30 cellular contexts compared by ENCODE assay signal in the genomic region with DNA sequence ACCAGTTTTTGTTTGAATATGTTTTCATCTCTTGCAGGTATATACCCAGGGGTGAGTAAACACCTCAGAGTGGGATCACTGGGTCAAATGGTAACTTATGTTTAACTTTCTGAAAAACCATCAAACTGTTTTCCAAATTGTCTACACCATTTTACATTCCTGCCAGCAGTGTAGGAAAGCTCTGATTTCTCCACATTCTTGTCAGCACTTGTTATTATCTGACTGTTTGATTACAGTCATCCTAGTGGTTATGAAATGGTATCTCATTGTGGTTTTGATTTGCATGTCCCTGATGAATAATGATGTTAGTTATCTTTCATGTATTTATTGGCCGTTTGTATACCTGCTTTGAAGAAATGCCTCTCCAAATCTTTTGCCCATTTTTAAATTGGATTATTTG. TPM values are rescaled to one million over a fixed set of nuclear protein-coding genes. Genes with fewer than 3 reads are reported as not detected.
"Had no signal": no experiment of that assay in that cellular context is flagged by ENCODE, and none has a peak within 500 bp of the region (broad histone marks: within the 10 kb centered on the region; RNA-seq: fewer than 3 reads in every experiment).

No MANE protein-coding gene starts in this region.

- H3K9me3 ChIP-seq: body of pancreas, left lung, suprapubic skin, tibial artery, upper lobe of right lung had no signal

- H3K4me3 ChIP-seq: body of pancreas, coronary artery, dorsolateral prefrontal cortex, heart right ventricle, left lung, lung, suprapubic skin, tibial artery, upper lobe of right lung had no signal

- DNase-seq: activated CD4-positive, alpha-beta T cell treated with anti-CD3 and anti-CD28 coated beads for 48 hours; activated CD4-positive, alpha-beta T cell treated with anti-CD3 and anti-CD28 coated beads, Interleukin-2, amount 50 U/mL, for 48 hours; activated CD8-positive, alpha-beta memory T cell treated with anti-CD3 and anti-CD28 coated beads for 24 hours; activated effector memory CD4-positive, alpha-beta T cell treated with anti-CD3 and anti-CD28 coated beads, Interleukin-2, amount 50 U/mL, for 16 hours; activated naive CD4-positive, alpha-beta T cell treated with anti-CD3 and anti-CD28 coated beads, Interleukin-2, amount 50 U/mL, for 16 hours; anterior cingulate cortex; body of pancreas; dorsolateral prefrontal cortex; effector memory CD4-positive, alpha-beta T cell; foreskin fibroblast; heart right ventricle; left lung; retina; stimulated activated CD4-positive, alpha-beta T cell treated with anti-CD3 and anti-CD28 coated beads, Interleukin-15, amount 100 ng/mL, for 24 hours; stimulated activated CD4-positive, alpha-beta T cell treated with anti-CD3 and anti-CD28 coated beads, Interleukin-2, amount 100 ng/mL, for 24 hours; stimulated activated naive CD4-positive, alpha-beta T cell; SW 1271; T-helper 17 cell; T1000; tibial artery; upper lobe of right lung; WERI-Rb-1 had no signal

- H3K27ac ChIP-seq: body of pancreas, coronary artery, dorsolateral prefrontal cortex, heart right ventricle, left lung, suprapubic skin, tibial artery, upper lobe of right lung, WERI-Rb-1 had no signal

- H3K27me3 ChIP-seq: body of pancreas, dorsolateral prefrontal cortex, heart right ventricle, left lung, suprapubic skin, tibial artery, upper lobe of right lung had no signal

- H3K4me1 Mint-ChIP-seq: nephron, T-helper 17 cell had no signal

- H3K4me3 Mint-ChIP-seq: nephron, T-helper 17 cell had no signal

- H3K27ac Mint-ChIP-seq: nephron, progenitor cell of endocrine pancreas, T-helper 17 cell had no signal

- H3K27me3 Mint-ChIP-seq: T-helper 17 cell had no signal

- H3K4me1 ChIP-seq: body of pancreas, left lung, suprapubic skin, tibial artery, upper lobe of right lung had no signal

- ATAC-seq: body of pancreas, esophagus mucosa, heart right ventricle, left lung, T-helper 17 cell, upper lobe of right lung had no signal

- H3K36me3 ChIP-seq: left lung, suprapubic skin, tibial artery, upper lobe of right lung, WERI-Rb-1 had no signal

RNA-seq across cellular contexts. Expression of gene FSD2, which starts 13.8 kb away (rescaled TPM):
- total RNA-seq: cerebellum, esophagus mucosa, osteocyte, progenitor cell of endocrine pancreas, T-helper 17 cell, upper lobe of right lung had no signal
